Comparison of ENCODE assay signal across 1 cellular context in the genomic region with DNA sequence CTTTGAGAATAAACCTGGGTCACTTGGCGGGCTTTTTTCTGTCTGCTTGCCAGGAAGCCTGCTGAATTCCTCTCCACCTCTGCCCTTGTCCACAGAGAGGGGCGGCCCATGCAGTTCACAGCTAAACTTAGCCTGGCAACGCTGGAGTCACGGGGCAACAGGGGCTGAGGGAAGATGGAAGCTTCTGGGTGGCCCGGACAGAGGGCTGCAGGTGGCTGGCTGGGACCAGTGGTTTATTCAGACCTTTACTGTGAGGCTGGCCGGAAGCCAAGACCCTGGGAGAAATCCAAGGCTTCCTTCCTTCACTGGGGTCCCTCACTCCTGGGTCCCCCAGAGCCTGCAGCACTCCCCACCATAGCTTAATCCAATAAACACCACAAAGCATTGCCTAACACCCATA.
TF ChIP-seq lines count a peak whose summit lies in the region.

No MANE protein-coding gene starts in this region.

TF ChIP-seq in WTC11, 78 proteins besides CTCF, POLR2A, EP300 and RAD21 (continued from another document):
- TF ChIP-seq, protein P1, sequence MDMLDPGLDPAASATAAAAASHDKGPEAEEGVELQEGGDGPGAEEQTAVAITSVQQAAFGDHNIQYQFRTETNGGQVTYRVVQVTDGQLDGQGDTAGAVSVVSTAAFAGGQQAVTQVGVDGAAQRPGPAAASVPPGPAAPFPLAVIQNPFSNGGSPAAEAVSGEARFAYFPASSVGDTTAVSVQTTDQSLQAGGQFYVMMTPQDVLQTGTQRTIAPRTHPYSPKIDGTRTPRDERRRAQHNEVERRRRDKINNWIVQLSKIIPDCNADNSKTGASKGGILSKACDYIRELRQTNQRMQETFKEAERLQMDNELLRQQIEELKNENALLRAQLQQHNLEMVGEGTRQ (CRISPR knock-in tag; IDR thresholded peaks at IDR 0.05), result no peak
- TF ChIP-seq, protein P2, sequence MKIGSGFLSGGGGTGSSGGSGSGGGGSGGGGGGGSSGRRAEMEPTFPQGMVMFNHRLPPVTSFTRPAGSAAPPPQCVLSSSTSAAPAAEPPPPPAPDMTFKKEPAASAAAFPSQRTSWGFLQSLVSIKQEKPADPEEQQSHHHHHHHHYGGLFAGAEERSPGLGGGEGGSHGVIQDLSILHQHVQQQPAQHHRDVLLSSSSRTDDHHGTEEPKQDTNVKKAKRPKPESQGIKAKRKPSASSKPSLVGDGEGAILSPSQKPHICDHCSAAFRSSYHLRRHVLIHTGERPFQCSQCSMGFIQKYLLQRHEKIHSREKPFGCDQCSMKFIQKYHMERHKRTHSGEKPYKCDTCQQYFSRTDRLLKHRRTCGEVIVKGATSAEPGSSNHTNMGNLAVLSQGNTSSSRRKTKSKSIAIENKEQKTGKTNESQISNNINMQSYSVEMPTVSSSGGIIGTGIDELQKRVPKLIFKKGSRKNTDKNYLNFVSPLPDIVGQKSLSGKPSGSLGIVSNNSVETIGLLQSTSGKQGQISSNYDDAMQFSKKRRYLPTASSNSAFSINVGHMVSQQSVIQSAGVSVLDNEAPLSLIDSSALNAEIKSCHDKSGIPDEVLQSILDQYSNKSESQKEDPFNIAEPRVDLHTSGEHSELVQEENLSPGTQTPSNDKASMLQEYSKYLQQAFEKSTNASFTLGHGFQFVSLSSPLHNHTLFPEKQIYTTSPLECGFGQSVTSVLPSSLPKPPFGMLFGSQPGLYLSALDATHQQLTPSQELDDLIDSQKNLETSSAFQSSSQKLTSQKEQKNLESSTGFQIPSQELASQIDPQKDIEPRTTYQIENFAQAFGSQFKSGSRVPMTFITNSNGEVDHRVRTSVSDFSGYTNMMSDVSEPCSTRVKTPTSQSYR (CRISPR knock-in tag; IDR thresholded peaks at IDR 0.05), result no peak
- TF ChIP-seq TEAD4 (CRISPR knock-in tag; IDR thresholded peaks at IDR 0.05), result no peak
- TF ChIP-seq HMGA2 (CRISPR knock-in tag; IDR thresholded peaks at IDR 0.05), result no peak
- TF ChIP-seq MYBL2 (CRISPR knock-in tag; IDR thresholded peaks at IDR 0.05), result no peak
- TF ChIP-seq CBFB (CRISPR knock-in tag; IDR thresholded peaks at IDR 0.05; ENCODE audit: low read depth), result no peak
- TF ChIP-seq FOXJ3 (CRISPR knock-in tag; IDR thresholded peaks at IDR 0.05; ENCODE audit: borderline replicate concordance), result no peak
- TF ChIP-seq, protein P3, sequence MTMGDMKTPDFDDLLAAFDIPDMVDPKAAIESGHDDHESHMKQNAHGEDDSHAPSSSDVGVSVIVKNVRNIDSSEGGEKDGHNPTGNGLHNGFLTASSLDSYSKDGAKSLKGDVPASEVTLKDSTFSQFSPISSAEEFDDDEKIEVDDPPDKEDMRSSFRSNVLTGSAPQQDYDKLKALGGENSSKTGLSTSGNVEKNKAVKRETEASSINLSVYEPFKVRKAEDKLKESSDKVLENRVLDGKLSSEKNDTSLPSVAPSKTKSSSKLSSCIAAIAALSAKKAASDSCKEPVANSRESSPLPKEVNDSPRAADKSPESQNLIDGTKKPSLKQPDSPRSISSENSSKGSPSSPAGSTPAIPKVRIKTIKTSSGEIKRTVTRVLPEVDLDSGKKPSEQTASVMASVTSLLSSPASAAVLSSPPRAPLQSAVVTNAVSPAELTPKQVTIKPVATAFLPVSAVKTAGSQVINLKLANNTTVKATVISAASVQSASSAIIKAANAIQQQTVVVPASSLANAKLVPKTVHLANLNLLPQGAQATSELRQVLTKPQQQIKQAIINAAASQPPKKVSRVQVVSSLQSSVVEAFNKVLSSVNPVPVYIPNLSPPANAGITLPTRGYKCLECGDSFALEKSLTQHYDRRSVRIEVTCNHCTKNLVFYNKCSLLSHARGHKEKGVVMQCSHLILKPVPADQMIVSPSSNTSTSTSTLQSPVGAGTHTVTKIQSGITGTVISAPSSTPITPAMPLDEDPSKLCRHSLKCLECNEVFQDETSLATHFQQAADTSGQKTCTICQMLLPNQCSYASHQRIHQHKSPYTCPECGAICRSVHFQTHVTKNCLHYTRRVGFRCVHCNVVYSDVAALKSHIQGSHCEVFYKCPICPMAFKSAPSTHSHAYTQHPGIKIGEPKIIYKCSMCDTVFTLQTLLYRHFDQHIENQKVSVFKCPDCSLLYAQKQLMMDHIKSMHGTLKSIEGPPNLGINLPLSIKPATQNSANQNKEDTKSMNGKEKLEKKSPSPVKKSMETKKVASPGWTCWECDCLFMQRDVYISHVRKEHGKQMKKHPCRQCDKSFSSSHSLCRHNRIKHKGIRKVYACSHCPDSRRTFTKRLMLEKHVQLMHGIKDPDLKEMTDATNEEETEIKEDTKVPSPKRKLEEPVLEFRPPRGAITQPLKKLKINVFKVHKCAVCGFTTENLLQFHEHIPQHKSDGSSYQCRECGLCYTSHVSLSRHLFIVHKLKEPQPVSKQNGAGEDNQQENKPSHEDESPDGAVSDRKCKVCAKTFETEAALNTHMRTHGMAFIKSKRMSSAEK (CRISPR knock-in tag; IDR thresholded peaks at IDR 0.05; ENCODE audit: borderline replicate concordance), result no peak
- TF ChIP-seq, protein P4, sequence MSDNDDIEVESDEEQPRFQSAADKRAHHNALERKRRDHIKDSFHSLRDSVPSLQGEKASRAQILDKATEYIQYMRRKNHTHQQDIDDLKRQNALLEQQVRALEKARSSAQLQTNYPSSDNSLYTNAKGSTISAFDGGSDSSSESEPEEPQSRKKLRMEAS (CRISPR knock-in tag; IDR thresholded peaks at IDR 0.05), result no peak
- TF ChIP-seq IRF2 (CRISPR knock-in tag; IDR thresholded peaks at IDR 0.05; ENCODE audit: borderline replicate concordance, low read depth), result no peak
